Comparison of ENCODE assay signal across 1 cellular context in genomic region chr4:37656649-37657048, GRCh38.
TF ChIP-seq lines count a peak whose summit lies in the region.

No MANE protein-coding gene starts in this region.

TF ChIP-seq in HEK293, 187 proteins besides CTCF, POLR2A, EP300 and RAD21 (continued from another document):
- TF ChIP-seq ZNF280C (tag by site-specific recombination; IDR thresholded peaks at IDR 0.05) (no peak), ZNF157 (tag by site-specific recombination; IDR thresholded peaks at IDR 0.05) (no peak)
